Comparison of ENCODE assay signal across 8 cellular contexts in the genomic region with DNA sequence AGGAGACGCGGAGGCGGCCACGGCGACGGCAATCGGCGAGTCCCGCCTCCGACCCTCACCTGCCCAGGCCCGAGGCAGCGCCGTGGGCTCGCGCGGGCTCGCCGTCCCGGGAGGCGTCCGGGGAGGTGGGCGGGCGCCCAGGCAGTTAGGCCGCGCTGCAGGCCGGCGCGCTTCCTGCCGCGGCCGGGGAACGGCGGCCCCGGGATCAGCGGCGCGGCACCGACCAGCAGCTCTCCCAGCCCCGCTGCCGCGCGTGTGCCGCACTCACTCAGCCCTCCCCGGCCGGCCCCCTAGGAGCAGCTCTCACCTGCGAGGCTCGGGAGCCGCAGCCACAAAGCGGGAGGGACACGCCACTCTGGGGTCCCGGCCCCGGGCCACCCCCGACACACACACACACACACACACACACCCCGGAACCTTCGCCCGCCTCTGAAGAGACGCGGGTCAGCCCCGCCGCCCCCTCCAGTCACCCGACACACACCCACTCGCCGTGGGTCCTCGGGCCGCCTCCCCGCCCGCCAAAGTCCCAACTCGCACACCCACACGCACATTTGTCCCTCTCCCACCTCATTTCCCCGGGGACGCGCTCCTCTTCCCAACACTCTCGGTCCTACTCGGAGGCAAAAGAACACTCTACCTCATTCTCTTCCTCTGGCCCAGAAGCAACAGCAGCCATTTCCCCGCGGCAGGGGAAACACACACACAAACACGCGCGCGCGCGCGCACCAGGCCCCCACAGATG. TPM values are rescaled to one million over a fixed set of nuclear protein-coding genes. Genes with fewer than 3 reads are reported as not detected.
DNase-seq lines count a peak whose midpoint lies in the region; ATAC-seq and TF ChIP-seq lines count a peak whose summit lies in the region.

A gene (minus strand): TSS at position 702 of the 742 bp plus-strand sequence. CDS start 60 bp downstream, at position 642.

- ATAC-seq in HG03097 (IDR thresholded peaks at IDR 0.05; ENCODE audit: low FRiP score, unreplicated experiment) = peak; percentile 25

- DNase-seq in NCI-H82 (lab: John Stamatoyannopoulos, UW) (peak; percentile 67), NCI-H82 treated with DMSO at 0.1 percent for 48 hours (lab: John Stamatoyannopoulos, UW; ENCODE audit: unreplicated experiment) (no peak), NT2/D1 (ENCODE audit: low read depth, low spot score) (no peak), activated T-cell treated with anti-CD3 and anti-CD28 coated beads for 48 hours (ENCODE audit: low read depth) (peak; percentile 59), epithelial cell of esophagus (ENCODE audit: low read depth) (peak; percentile 85)
- peak; percentile 57 to 80 for DNase-seq in stimulated activated CD8-positive, alpha-beta memory T cell treated with anti-CD3 and anti-CD28 coated beads, Interleukin-4, amount 100 ng/mL, for 4 hours (ENCODE audit: low read depth in 2 of 2, low spot score in 1 of 2)

- H3K4me3 ChIP-seq in NT2/D1 (ENCODE audit: insufficient read length, low read depth) = peak within 1 kb of the TSS; percentile 72
- peak within 1 kb of the TSS; percentile 83 for H3K4me3 ChIP-seq in epithelial cell of esophagus (ENCODE audit: low read length)
- H3K4me3 ChIP-seq in mononuclear cell (ENCODE audit: low read length) = peak within 1 kb of the TSS; percentile 96

- TF ChIP-seq CTCF in epithelial cell of esophagus (IDR thresholded peaks at IDR 0.05; ENCODE audit: insufficient read depth, low read depth, low read length, missing control alignments) = no peak

- no peaks in the 10 kb centered on the region for H3K27me3 ChIP-seq in NT2/D1 (ENCODE audit: insufficient read depth, insufficient read length)
- no peaks in the 10 kb centered on the region for H3K27me3 ChIP-seq in mononuclear cell (ENCODE audit: insufficient read depth, low read length)

- no peaks in the 10 kb centered on the region for H3K36me3 ChIP-seq in NT2/D1 (ENCODE audit: insufficient read depth, insufficient read length, low read length)

- H3K9ac ChIP-seq in NT2/D1 (ENCODE audit: insufficient read length, low read depth) = peak within 1 kb of the TSS; percentile 86

- H3K4me1 ChIP-seq in NT2/D1 (ENCODE audit: insufficient read depth, insufficient read length) (no peaks in the 10 kb centered on the region), mononuclear cell (ENCODE audit: insufficient read depth, low read length) (peaks cover 45% of the 10 kb centered on the region)

- H3K9me3 ChIP-seq in NT2/D1 (ENCODE audit: insufficient read depth, low read length) (no peaks in the 10 kb centered on the region), mononuclear cell (ENCODE audit: low read depth, low read length) (no peaks in the 10 kb centered on the region)

RNA-seq across cellular contexts. Expression of the gene that starts here (rescaled TPM):
- 207 TPM for total RNA-seq in mononuclear cell

Comparison
In these comparisons a context has a peak if more than half of its experiments do, and no peak if none do; other contexts are left out.
1. DNase-seq: peak in NCI-H82 (single experiment), activated T-cell treated with anti-CD3 and anti-CD28 coated beads for 48 hours (single experiment), epithelial cell of esophagus (single experiment) and stimulated activated CD8-positive, alpha-beta memory T cell treated with anti-CD3 and anti-CD28 coated beads, Interleukin-4, amount 100 ng/mL, for 4 hours (2 of 2); none in NCI-H82 treated with DMSO at 0.1 percent for 48 hours (single experiment) and NT2/D1 (single experiment).
2. Peak in every context shown above with its lines, with median percentiles within 50 percentile points of each other: H3K4me3 ChIP-seq.